ENCODE assay signal across 12 cellular contexts in genomic region chr10:7520496-7521485, GRCh38.
DNase-seq lines count a peak whose midpoint lies in the region; ATAC-seq and TF ChIP-seq lines count a peak whose summit lies in the region.
"Had no signal": no experiment of that assay in that cellular context is flagged by ENCODE, and none has a peak within 500 bp of the region (broad histone marks: within the 10 kb centered on the region; RNA-seq: fewer than 3 reads in every experiment).

No MANE protein-coding gene starts in this region.

- no peak overlapping the region for H3K4me3 Mint-ChIP-seq in nephron progenitor cell
- H3K4me3 Mint-ChIP-seq: dendritic cell treated with granulocyte-macrophage colony-stimulating factor and Interleukin-4, amounts not matched to agents 40 ng/mL and 50 ng/mL, for 4 days had no signal

- peak; percentile 3 to 86 (median 49) for DNase-seq in NCI-H1417 (lab: John Stamatoyannopoulos, UW)
- DNase-seq in NCI-H1417 treated with DMSO at 0.1 percent for 48 hours (lab: John Stamatoyannopoulos, UW) = no peak
- DNase-seq in nephron progenitor cell = peak; percentile 35
- no peak for DNase-seq in activated gamma-delta T cell (lab: John Stamatoyannopoulos, UW)
- no peak for DNase-seq in DMS79 (lab: John Stamatoyannopoulos, UW)
- no peak for DNase-seq in G401 (ENCODE audit: low spot score)
- DNase-seq: 8988T, NCI-H510A treated with DMSO at 0.1 percent for 48 hours had no signal

- H3K4me1 Mint-ChIP-seq in nephron progenitor cell = peaks cover 17% of the 10 kb centered on the region

- in situ Hi-C loops in G401 (cut with HindIII; ENCODE audit: low sequenced_read_pairs) = no loop called here

- H3K36me3 Mint-ChIP-seq in nephron progenitor cell (ENCODE audit: low read depth) = no peaks in the 10 kb centered on the region

- ATAC-seq in GM21576 (IDR thresholded peaks at IDR 0.05; ENCODE audit: unreplicated experiment) (peak; percentile 69), HG03432 (IDR thresholded peaks at IDR 0.05; ENCODE audit: unreplicated experiment) (peak; percentile 82)

- peak overlapping the region; percentile 70 for H3K27ac Mint-ChIP-seq in nephron progenitor cell
- H3K27ac Mint-ChIP-seq: activated T-helper 2 cell treated with anti-CD3 and anti-CD28 coated beads, Interferon-gamma antibody, Interleukin-2, Interleukin-4, amounts not matched to agents 10 μg/mL and 5 μg/mL and 100 μg/mL, durations not matched to agents 14 hours and 24 hours and 36 hours; dendritic cell treated with granulocyte-macrophage colony-stimulating factor and Interleukin-4, amounts not matched to agents 40 ng/mL and 50 ng/mL, for 4 days had no signal

- no peaks in the 10 kb centered on the region for H3K9me3 Mint-ChIP-seq in nephron progenitor cell
- H3K9me3 Mint-ChIP-seq: activated T-helper 2 cell treated with anti-CD3 and anti-CD28 coated beads, Interferon-gamma antibody, Interleukin-2, Interleukin-4, amounts not matched to agents 10 μg/mL and 5 μg/mL and 100 μg/mL, durations not matched to agents 14 hours and 24 hours and 36 hours had no signal

- H3K27me3 Mint-ChIP-seq in nephron progenitor cell (ENCODE audit: low read depth, poor library complexity) = peaks cover 86% of the 10 kb centered on the region
- H3K27me3 Mint-ChIP-seq: dendritic cell treated with granulocyte-macrophage colony-stimulating factor and Interleukin-4, amounts not matched to agents 40 ng/mL and 50 ng/mL, for 4 days had no signal

- TF ChIP-seq CTCF in nephron progenitor cell (IDR thresholded peaks at IDR 0.05) = no peak

Comparison
In these comparisons a context has a peak if more than half of its experiments do, and no peak if none do; other contexts are left out.
1. DNase-seq: peak in NCI-H1417 (3 of 3) and nephron progenitor cell (single experiment); none in NCI-H1417 treated with DMSO at 0.1 percent for 48 hours (single experiment), activated gamma-delta T cell (single experiment), DMS79 (single experiment) and G401 (single experiment).